Comparison of ENCODE assay signal across 8 cellular contexts in the genomic region with DNA sequence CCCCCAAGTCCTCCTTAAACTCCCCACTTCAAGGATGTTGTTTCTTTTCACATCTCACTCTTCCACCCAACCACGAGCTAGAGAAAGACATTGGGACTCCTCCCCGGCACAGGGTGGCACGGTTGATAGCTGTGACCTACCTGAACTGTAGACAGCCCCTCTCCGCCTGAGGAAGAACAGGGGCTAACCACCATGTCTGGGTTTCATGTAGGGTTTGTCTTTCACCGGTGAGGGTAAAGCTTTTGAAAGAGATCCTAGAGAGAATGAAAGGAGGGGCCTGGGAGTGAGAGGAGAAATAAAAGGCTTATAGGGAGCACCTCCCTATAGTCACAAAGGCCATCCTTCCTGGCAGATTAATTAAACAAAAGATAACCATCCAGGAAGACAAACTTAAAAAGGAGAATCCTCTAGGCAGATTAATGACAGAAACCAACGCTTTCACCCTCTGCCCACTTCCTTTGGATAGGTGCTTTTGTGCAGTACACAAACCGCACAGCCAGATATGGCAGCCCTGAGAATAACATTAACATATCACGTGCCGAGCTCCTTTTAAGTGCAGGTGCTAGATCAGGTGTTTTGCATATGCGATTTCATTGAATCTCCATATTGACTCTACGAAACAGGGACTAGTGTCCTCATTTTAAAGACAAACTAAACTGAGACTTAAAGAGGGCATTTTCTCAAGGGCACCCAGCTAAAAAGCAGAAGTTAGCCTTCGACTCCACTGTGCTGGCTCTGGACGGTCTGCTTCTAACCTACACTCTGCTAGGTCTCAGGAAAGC.
A peak's percentile ranks its signal among the peaks of the same experiment; 100 is the strongest.
DNase-seq lines count a peak whose midpoint lies in the region; ATAC-seq and TF ChIP-seq lines count a peak whose summit lies in the region.

No MANE protein-coding gene starts in this region.

- no peaks in the 10 kb centered on the region for H3K27me3 ChIP-seq in psoas muscle (ENCODE audit: insufficient read depth in 3 of 3, low read length in 2 of 3)
- H3K27me3 ChIP-seq in MG63, result no peaks in the 10 kb centered on the region

- peaks cover 59% of the 10 kb centered on the region for H3K4me1 ChIP-seq in psoas muscle

- H3K4me3 ChIP-seq in psoas muscle (peak overlapping the region; percentile 47), MG63 (no peak overlapping the region)

- peak overlapping the region; percentile 93 for H3K27ac ChIP-seq in psoas muscle

- no peak for TF ChIP-seq CTCF in psoas muscle (IDR thresholded peaks at IDR 0.05)

- DNase-seq in Kasumi-1 (lab: John Stamatoyannopoulos, UW) (peak; percentile 84 to 86), psoas muscle (no peak), NCI-H1694 (lab: John Stamatoyannopoulos, UW) (no peak), SK-N-DZ (ENCODE audit: low spot score) (no peak), MG63 (no peak)

- H3K9me3 ChIP-seq in psoas muscle (no peaks in the 10 kb centered on the region), MG63 (no peaks in the 10 kb centered on the region)

- intact Hi-C loops in psoas muscle (cut with DNase I), result loop anchor here (1.0 to 10.0 kb wide), 3 partner anchors 29 to 176 kb away; no protein-coding TSS in a partner anchor

- ATAC-seq in GM18498 (IDR thresholded peaks at IDR 0.05; ENCODE audit: unreplicated experiment), result peak; percentile 78
- peak; percentile 59 for ATAC-seq in GM21619 (IDR thresholded peaks at IDR 0.05; ENCODE audit: unreplicated experiment)
- peak; percentile 89 to 91 for ATAC-seq in activated CD4-positive, CD25-positive, alpha-beta regulatory T cell treated with anti-CD3 and anti-CD28 coated beads, Interleukin-2, amount 50 U/mL, for 24 hours
- ATAC-seq in psoas muscle, result peak; percentile 9 to 34 (median 23)

- H3K36me3 ChIP-seq in psoas muscle (ENCODE audit: insufficient read depth in 1 of 2, low read depth in 1 of 2) (no peaks in the 10 kb centered on the region), MG63 (no peaks in the 10 kb centered on the region)

- 57 to 75% (median 62%) methylated on average over 13 of the region's 13 CpGs for WGBS in psoas muscle, 3 donors

Comparison
In these comparisons a context has a peak if more than half of its experiments do, and no peak if none do; other contexts are left out.
1. ATAC-seq: peak in every context shown above with its lines; median percentile 90 in activated CD4-positive, CD25-positive, alpha-beta regulatory T cell treated with anti-CD3 and anti-CD28 coated beads, Interleukin-2, amount 50 U/mL, for 24 hours; 78 in GM18498; 59 in GM21619; 23 in psoas muscle.
2. DNase-seq: peak in Kasumi-1 (2 of 2); none in psoas muscle (0 of 2), NCI-H1694 (single experiment), SK-N-DZ (single experiment) and MG63 (single experiment).